8 cellular contexts compared by ENCODE assay signal in the genomic region with DNA sequence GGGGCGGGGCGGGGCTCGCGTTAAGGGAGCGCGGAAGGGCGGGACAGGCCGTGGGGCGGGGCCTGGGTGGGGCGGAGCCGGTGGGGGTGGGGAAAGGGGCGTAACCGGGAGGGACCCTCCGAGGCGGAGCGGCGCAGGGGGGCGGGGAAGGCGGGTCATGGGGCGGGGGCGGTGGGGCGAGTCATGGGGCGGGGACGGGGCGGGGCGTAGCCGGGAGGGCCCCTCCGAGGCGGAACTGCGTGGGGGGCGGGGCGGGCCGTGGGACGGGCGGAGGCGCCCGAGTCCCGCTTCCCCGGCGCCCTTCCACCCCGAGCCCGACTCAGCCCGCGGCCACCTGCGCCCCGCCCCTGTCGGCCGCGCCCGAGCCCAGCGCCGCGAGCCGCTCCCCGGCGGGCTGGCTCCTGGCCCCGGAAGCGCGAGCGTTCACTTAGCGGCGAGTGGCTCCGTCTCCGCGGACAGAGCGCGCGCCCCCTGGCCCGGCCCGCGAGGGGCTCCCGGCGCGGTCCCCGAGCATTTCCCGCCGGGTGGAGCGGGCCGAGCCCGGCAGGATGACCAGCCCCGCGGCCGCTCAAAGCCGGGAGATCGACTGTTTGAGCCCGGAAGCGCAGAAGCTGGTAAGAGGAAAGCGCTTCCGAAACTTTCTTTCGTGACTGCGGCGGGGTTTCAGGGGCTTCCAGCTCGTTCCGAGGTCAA.
DNase-seq lines count a peak whose midpoint lies in the region; ATAC-seq and TF ChIP-seq lines count a peak whose summit lies in the region.

No MANE protein-coding gene starts in this region.

- H3K9me3 Mint-ChIP-seq in T-cell: no peaks in the 10 kb centered on the region

- 0 to 1% (median 0%) methylated on average over 1 to 93 of the region's 94 CpGs for WGBS in adrenal gland, 4 donors

- peak overlapping the region; percentile 84 to 89 (median 87) for H3K4me3 Mint-ChIP-seq in T-cell

- peak overlapping the region; percentile 78 for H3K4me3 ChIP-seq in HEK293 (ENCODE audit: low read depth, low read length)
- H3K4me3 ChIP-seq in NB4 (ENCODE audit: low read depth, low read length): peak overlapping the region; percentile 95
- H3K4me3 ChIP-seq in adrenal gland: peak overlapping the region; percentile 53 to 85 (median 80)
- H3K4me3 ChIP-seq in right atrium auricular region: peak overlapping the region; percentile 71 to 78
- peak overlapping the region; percentile 93 for H3K4me3 ChIP-seq in rectal smooth muscle tissue (ENCODE audit: low read length)

- H3K27ac ChIP-seq in HEK293 (ENCODE audit: extremely low read depth, low read depth, low read length) (peak overlapping the region; percentile 74), adrenal gland (peak overlapping the region; percentile 46 to 94 (median 85)), right atrium auricular region (peak overlapping the region; percentile 93 to 94), rectal smooth muscle tissue (ENCODE audit: low read depth, low read length) (peak overlapping the region; percentile 93)

- CTCF ChIA-PET in HEK293 (lab: Yijun Ruan, JAX): interaction anchor here (0.6 to 2.8 kb wide), 3 partner anchors 37 to 160 kb away, joined by 3 to 11 read pairs (median 3); no protein-coding TSS in a partner anchor
- CTCF ChIA-PET in T-cell (lab: Charles Lee): interaction anchor here (2.0 to 7.2 kb wide), 3 partner anchors 18 to 53 kb away, joined by 9 to 112 read pairs (median 11); no protein-coding TSS in a partner anchor

- intact Hi-C loops in adrenal gland (cut with DNase I): loop anchor here in 1 of 2 donors (5.0 kb wide), 1 partner anchor 40 kb away; no protein-coding TSS in a partner anchor

- peak overlapping the region; percentile 91 for H3K9ac ChIP-seq in rectal smooth muscle tissue (ENCODE audit: low read length)

- POLR2A ChIA-PET in HEK293 (lab: Yijun Ruan, JAX) (interaction anchor here (0.8 to 3.2 kb wide), 3 partner anchors 10 to 68 kb away, joined by 3 to 17 read pairs (median 4); no protein-coding TSS in a partner anchor), T-cell (lab: Charles Lee) (interaction anchor here (0.9 to 7.2 kb wide), 10 partner anchors 9 to 20 kb away, joined by 3 to 152 read pairs (median 4); no protein-coding TSS in a partner anchor)

- no peaks in the 10 kb centered on the region for H3K27me3 ChIP-seq in adrenal gland
- H3K27me3 ChIP-seq in right atrium auricular region: no peaks in the 10 kb centered on the region
- H3K27me3 ChIP-seq in rectal smooth muscle tissue (ENCODE audit: control insufficient read depth, insufficient read depth, low read length): no peaks in the 10 kb centered on the region

- peak overlapping the region; percentile 93 to 97 for H3K27ac Mint-ChIP-seq in T-cell

- peaks cover 77 to 82% (median 80%) of the 10 kb centered on the region in 3 donors for H3K4me1 Mint-ChIP-seq in T-cell

- no peaks in the 10 kb centered on the region for H3K9me3 ChIP-seq in HEK293 (ENCODE audit: control insufficient read depth, insufficient read depth, low read depth, low read length)
- no peaks in the 10 kb centered on the region for H3K9me3 ChIP-seq in adrenal gland (replicated peaks in 1 of 3)
- H3K9me3 ChIP-seq in right atrium auricular region: no peaks in the 10 kb centered on the region

- H3K4me1 ChIP-seq in HEK293 (ENCODE audit: control insufficient read depth, insufficient read depth, low read length) (peaks cover 31% of the 10 kb centered on the region), adrenal gland (replicated peaks in 1 of 2) (peaks cover 20 to 70% of the 10 kb centered on the region in 2 donors), right atrium auricular region (peaks cover 0 to 88% of the 10 kb centered on the region in 2 donors), rectal smooth muscle tissue (ENCODE audit: control insufficient read depth, insufficient read depth, low read length) (peaks cover 48% of the 10 kb centered on the region)

- ATAC-seq in T-cell (replicated peaks in 1 of 4) (peak; percentile 66 to 77 (median 76)), GM18873 (IDR thresholded peaks at IDR 0.05; ENCODE audit: low FRiP score, unreplicated experiment) (no peak)

- no peaks in the 10 kb centered on the region for H3K36me3 ChIP-seq in HEK293 (ENCODE audit: control insufficient read depth in 2 of 2, insufficient read depth in 1 of 2, low read length in 2 of 2)
- H3K36me3 ChIP-seq in adrenal gland (replicated peaks in 1 of 2): no peaks in the 10 kb centered on the region
- H3K36me3 ChIP-seq in right atrium auricular region: no peaks in the 10 kb centered on the region
- no peaks in the 10 kb centered on the region for H3K36me3 ChIP-seq in rectal smooth muscle tissue (ENCODE audit: control insufficient read depth, insufficient read depth, low read length)

- peak; percentile 65 for TF ChIP-seq POLR2A in NB4 (IDR thresholded peaks at IDR 0.05; ENCODE audit: extremely low read depth, insufficient read length)
- peak; percentile 42 to 69 for TF ChIP-seq POLR2A in adrenal gland (IDR thresholded peaks at IDR 0.05)

- no peaks in the 10 kb centered on the region for H3K36me3 Mint-ChIP-seq in T-cell

- no peak for TF ChIP-seq CTCF in HEK293 (tag by site-specific recombination; IDR thresholded peaks at IDR 0.05)
- TF ChIP-seq CTCF in NB4 (IDR thresholded peaks at IDR 0.05; ENCODE audit: low read depth, low read length): no peak
- TF ChIP-seq CTCF in adrenal gland (IDR thresholded peaks at IDR 0.05): no peak
- peak in 1 of 2 donors; percentile 6 for TF ChIP-seq CTCF in right atrium auricular region (IDR thresholded peaks at IDR 0.05)

- peak; percentile 75 for DNase-seq in GM04504 (ENCODE audit: low read depth)
- DNase-seq in NB4 (ENCODE audit: low read depth): peak; percentile 93
- peak; percentile 85 to 98 (median 91) for DNase-seq in T-cell
- peak; percentile 93 to 98 (median 97) for DNase-seq in adrenal gland
- peak; percentile 94 for DNase-seq in right atrium auricular region (ENCODE audit: low spot score)

- no peaks in the 10 kb centered on the region for H3K27me3 Mint-ChIP-seq in T-cell

TF ChIP-seq in HEK293, 187 proteins besides CTCF, POLR2A, EP300 and RAD21 (continues in another document):
- no peak for TF ChIP-seq ZNF623 (tag by site-specific recombination; IDR thresholded peaks at IDR 0.05)
- no peak for TF ChIP-seq ZNF112 (tag by site-specific recombination; IDR thresholded peaks at IDR 0.05)
- TF ChIP-seq ZNF747 (tag by site-specific recombination; IDR thresholded peaks at IDR 0.05): no peak
- TF ChIP-seq ZNF426 (tag by site-specific recombination; IDR thresholded peaks at IDR 0.05): no peak
- no peak for TF ChIP-seq SP3 (tag by site-specific recombination; IDR thresholded peaks at IDR 0.05)
- TF ChIP-seq ZNF433 (tag by site-specific recombination; IDR thresholded peaks at IDR 0.05; ENCODE audit: low read depth): no peak
- TF ChIP-seq, protein P1, sequence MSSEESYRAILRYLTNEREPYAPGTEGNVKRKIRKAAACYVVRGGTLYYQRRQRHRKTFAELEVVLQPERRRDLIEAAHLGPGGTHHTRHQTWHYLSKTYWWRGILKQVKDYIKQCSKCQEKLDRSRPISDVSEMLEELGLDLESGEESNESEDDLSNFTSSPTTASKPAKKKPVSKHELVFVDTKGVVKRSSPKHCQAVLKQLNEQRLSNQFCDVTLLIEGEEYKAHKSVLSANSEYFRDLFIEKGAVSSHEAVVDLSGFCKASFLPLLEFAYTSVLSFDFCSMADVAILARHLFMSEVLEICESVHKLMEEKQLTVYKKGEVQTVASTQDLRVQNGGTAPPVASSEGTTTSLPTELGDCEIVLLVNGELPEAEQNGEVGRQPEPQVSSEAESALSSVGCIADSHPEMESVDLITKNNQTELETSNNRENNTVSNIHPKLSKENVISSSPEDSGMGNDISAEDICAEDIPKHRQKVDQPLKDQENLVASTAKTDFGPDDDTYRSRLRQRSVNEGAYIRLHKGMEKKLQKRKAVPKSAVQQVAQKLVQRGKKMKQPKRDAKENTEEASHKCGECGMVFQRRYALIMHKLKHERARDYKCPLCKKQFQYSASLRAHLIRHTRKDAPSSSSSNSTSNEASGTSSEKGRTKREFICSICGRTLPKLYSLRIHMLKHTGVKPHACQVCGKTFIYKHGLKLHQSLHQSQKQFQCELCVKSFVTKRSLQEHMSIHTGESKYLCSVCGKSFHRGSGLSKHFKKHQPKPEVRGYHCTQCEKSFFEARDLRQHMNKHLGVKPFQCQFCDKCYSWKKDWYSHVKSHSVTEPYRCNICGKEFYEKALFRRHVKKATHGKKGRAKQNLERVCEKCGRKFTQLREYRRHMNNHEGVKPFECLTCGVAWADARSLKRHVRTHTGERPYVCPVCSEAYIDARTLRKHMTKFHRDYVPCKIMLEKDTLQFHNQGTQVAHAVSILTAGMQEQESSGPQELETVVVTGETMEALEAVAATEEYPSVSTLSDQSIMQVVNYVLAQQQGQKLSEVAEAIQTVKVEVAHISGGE (tag by site-specific recombination; conservative IDR thresholded peaks at IDR 0.05; ENCODE audit: low read depth): peak; percentile 40; the same call in 1 of the 2 replicates
- no peak for TF ChIP-seq ZNF843 (tag by site-specific recombination; IDR thresholded peaks at IDR 0.05)
- no peak for TF ChIP-seq ZNF121 (tag by site-specific recombination; IDR thresholded peaks at IDR 0.05)
- TF ChIP-seq ZNF510 (tag by site-specific recombination; IDR thresholded peaks at IDR 0.05; ENCODE audit: insufficient replicate concordance): peak; percentile 43
